9 cellular contexts compared by ENCODE assay signal in the genomic region with DNA sequence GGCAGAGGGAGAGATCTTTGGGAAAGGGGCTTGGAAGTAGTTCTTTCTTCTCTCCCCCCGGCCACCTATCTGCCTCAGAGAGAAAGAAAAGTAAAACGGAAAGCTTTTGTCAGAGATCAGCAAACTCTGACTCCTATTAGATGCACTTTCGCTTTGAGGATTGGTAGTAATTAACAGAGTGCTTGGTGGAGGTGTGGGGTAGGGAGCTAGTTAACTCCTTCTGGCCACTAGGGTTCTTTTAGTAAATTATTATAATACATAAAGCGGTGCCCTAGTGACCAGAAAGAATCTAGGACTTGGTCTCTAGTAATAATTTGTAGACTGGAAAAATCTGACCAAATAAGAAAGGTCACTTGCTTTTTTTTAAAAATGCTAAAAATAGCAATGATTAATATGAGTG. TPM values are rescaled to one million over a fixed set of nuclear protein-coding genes. Genes with fewer than 3 reads are reported as not detected.
A peak's percentile ranks its signal among the peaks of the same experiment; 100 is the strongest.
DNase-seq lines count a peak whose midpoint lies in the region; ATAC-seq, FAIRE-seq and TF ChIP-seq lines count a peak whose summit lies in the region.
"Had no signal": no experiment of that assay in that cellular context is flagged by ENCODE, and none has a peak within 500 bp of the region (broad histone marks: within the 10 kb centered on the region; RNA-seq: fewer than 3 reads in every experiment).

No MANE protein-coding gene starts in this region.

- no peak overlapping the region for H3K4me3 Mint-ChIP-seq in WTC11

- peaks cover 13 to 41% of the 10 kb centered on the region in 2 donors for H3K4me1 ChIP-seq in left lung

- DNase-seq in GM10248 (ENCODE audit: extremely low spot score) = peak; percentile 81
- peak; percentile 27 for DNase-seq in HCEC 1CT
- DNase-seq in WTC11 (ENCODE audit: low spot score) = no peak
- DNase-seq in left lung = no peak
- DNase-seq in urothelium cell line (ENCODE audit: low spot score) = peak; percentile 51
- DNase-seq in activated effector memory CD4-positive, alpha-beta T cell treated with Interleukin-2 at 50 U/mL for 16 hours = no peak
- no peak for DNase-seq in superior temporal gyrus (ENCODE audit: extremely low spot score)

- peak overlapping the region in 1 of 2 donors; percentile 13 for H3K4me3 ChIP-seq in left lung

- TF ChIP-seq CTCF in GM10248 (IDR thresholded peaks at IDR 0.05; ENCODE audit: control extremely low read depth, extremely low read depth, low read depth, missing control alignments) (no peak), WTC11 (IDR thresholded peaks at IDR 0.05) (no peak), left lung (IDR thresholded peaks at IDR 0.05) (no peak)

- H3K9me3 Mint-ChIP-seq in WTC11 = no peaks in the 10 kb centered on the region

- H3K9me3 ChIP-seq in left lung = no peaks in the 10 kb centered on the region

- no peaks in the 10 kb centered on the region for H3K36me3 ChIP-seq in left lung

- CTCF ChIA-PET in GM10248 (lab: Yijun Ruan, JAX) (interaction anchor here (1.2 to 5.8 kb wide), 8 partner anchors 10 to 170 kb away, joined by 3 to 30 read pairs (median 17); no protein-coding TSS in a partner anchor), WTC11 (lab: Charles Lee) (interaction anchor here (1.3 to 5.4 kb wide), 6 partner anchors 15 to 170 kb away, joined by 3 to 39 read pairs (median 7); a partner anchor contains a TSS)

- FAIRE-seq in urothelium cell line (lab: Jason Lieb, UNC) = no peak
- FAIRE-seq: keratinocyte had no signal

- ATAC-seq in WTC11 (0 out of 2 replicates have a peak, but pooled peaks have one; percentile 46), left lung (peak; percentile 51), GM19395 (IDR thresholded peaks at IDR 0.05; ENCODE audit: unreplicated experiment) (no peak)

- H3K27me3 Mint-ChIP-seq in WTC11 (ENCODE audit: low read depth) = no peaks in the 10 kb centered on the region; the same call in 1 of the 2 replicates

- peaks cover 5% of the 10 kb centered on the region for H3K36me3 Mint-ChIP-seq in WTC11

- POLR2A ChIA-PET in GM10248 (lab: Yijun Ruan, JAX) (no interaction called here), WTC11 (lab: Charles Lee) (no interaction called here)

- no peak overlapping the region for H3K27ac Mint-ChIP-seq in WTC11

- peaks cover 23% of the 10 kb centered on the region for H3K4me1 Mint-ChIP-seq in WTC11

- intact Hi-C loops in left lung (cut with DNase I) = no loop called here

- no peaks in the 10 kb centered on the region for H3K27me3 ChIP-seq in left lung

- peak overlapping the region; percentile 51 to 70 for H3K27ac ChIP-seq in left lung

TF ChIP-seq in WTC11, 78 proteins besides CTCF, POLR2A, EP300 and RAD21:
- TF ChIP-seq, protein P1, sequence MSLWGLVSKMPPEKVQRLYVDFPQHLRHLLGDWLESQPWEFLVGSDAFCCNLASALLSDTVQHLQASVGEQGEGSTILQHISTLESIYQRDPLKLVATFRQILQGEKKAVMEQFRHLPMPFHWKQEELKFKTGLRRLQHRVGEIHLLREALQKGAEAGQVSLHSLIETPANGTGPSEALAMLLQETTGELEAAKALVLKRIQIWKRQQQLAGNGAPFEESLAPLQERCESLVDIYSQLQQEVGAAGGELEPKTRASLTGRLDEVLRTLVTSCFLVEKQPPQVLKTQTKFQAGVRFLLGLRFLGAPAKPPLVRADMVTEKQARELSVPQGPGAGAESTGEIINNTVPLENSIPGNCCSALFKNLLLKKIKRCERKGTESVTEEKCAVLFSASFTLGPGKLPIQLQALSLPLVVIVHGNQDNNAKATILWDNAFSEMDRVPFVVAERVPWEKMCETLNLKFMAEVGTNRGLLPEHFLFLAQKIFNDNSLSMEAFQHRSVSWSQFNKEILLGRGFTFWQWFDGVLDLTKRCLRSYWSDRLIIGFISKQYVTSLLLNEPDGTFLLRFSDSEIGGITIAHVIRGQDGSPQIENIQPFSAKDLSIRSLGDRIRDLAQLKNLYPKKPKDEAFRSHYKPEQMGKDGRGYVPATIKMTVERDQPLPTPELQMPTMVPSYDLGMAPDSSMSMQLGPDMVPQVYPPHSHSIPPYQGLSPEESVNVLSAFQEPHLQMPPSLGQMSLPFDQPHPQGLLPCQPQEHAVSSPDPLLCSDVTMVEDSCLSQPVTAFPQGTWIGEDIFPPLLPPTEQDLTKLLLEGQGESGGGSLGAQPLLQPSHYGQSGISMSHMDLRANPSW (CRISPR knock-in tag; conservative IDR thresholded peaks at IDR 0.05; ENCODE audit: low read depth) = no peak
- TF ChIP-seq, protein P2, sequence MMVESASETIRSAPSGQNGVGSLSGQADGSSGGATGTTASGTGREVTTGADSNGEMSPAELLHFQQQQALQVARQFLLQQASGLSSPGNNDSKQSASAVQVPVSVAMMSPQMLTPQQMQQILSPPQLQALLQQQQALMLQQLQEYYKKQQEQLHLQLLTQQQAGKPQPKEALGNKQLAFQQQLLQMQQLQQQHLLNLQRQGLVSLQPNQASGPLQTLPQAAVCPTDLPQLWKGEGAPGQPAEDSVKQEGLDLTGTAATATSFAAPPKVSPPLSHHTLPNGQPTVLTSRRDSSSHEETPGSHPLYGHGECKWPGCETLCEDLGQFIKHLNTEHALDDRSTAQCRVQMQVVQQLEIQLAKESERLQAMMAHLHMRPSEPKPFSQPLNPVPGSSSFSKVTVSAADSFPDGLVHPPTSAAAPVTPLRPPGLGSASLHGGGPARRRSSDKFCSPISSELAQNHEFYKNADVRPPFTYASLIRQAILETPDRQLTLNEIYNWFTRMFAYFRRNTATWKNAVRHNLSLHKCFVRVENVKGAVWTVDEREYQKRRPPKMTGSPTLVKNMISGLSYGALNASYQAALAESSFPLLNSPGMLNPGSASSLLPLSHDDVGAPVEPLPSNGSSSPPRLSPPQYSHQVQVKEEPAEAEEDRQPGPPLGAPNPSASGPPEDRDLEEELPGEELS (CRISPR knock-in tag; IDR thresholded peaks at IDR 0.05) = no peak
- no peak for TF ChIP-seq GRHL2 (CRISPR knock-in tag; IDR thresholded peaks at IDR 0.05; ENCODE audit: insufficient replicate concordance, severe bottlenecking)
- TF ChIP-seq CBFB (CRISPR knock-in tag; IDR thresholded peaks at IDR 0.05; ENCODE audit: low read depth) = no peak
TF ChIP-seq in WTC11: peak in this region for 0.

RNA-seq across cellular contexts. Expression of a gene that starts 54.6 kb away (rescaled TPM):
- total RNA-seq in WTC11 (2021) (34.2 to 43.8 TPM (median 42.6 TPM) in 3 replicates), left lung (10 to 100 TPM; 37.8 to 40.8 TPM)

Comparison
In these comparisons a context has a peak if more than half of its experiments do, and no peak if none do; other contexts are left out.
1. DNase-seq: peak in GM10248 (single experiment), HCEC 1CT (single experiment) and urothelium cell line (single experiment); none in WTC11 (single experiment), left lung (0 of 2), activated effector memory CD4-positive, alpha-beta T cell treated with Interleukin-2 at 50 U/mL for 16 hours (single experiment) and superior temporal gyrus (single experiment).